Comparison of ENCODE assay signal across 8 cellular contexts in the genomic region with DNA sequence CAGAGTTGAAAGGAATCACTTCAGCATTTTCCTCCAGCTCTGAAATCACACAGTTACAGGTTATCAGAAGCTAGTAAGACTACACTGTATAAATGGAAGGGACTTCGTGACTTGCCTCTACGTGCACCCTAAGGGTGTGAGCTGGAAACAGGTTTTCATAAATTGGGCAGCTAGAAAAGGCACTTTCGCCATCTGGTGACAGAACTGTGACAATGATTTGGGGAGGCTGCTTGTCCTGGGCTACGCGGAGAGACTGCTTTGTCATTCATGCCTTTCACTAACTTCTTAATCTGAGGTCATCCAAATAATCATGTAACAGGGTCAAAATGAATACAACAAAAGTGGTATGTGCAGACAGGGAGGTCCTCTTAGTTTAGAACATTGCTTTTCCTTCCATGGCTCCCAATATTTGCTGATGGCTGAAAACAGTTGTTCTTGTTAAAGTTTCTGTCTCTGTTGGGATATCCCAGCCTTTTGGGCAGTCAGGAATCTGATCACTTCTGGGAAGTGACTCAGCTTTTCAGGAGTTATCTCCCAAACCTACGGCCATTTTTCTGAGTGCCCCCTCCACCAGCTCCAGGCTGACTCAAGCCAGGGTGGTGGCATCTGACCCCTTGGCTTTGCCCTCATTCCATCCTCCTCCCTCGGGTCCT. TPM values are rescaled to one million over a fixed set of nuclear protein-coding genes. Genes with fewer than 3 reads are reported as not detected.
DNase-seq lines count a peak whose midpoint lies in the region; ATAC-seq, FAIRE-seq and TF ChIP-seq lines count a peak whose summit lies in the region.
"Had no signal": no experiment of that assay in that cellular context is flagged by ENCODE, and none has a peak within 500 bp of the region (broad histone marks: within the 10 kb centered on the region; RNA-seq: fewer than 3 reads in every experiment).

No MANE protein-coding gene starts in this region.

- peak; percentile 70 for FAIRE-seq in GM18507 (lab: Jason Lieb, UNC)

- H3K27me3 ChIP-seq in dorsolateral prefrontal cortex (peaks cover 0 to 5% (median 0%) of the 10 kb centered on the region in 45 donors), psoas muscle (ENCODE audit: insufficient read depth in 3 of 3, low read length in 2 of 3) (no peaks in the 10 kb centered on the region)

- H3K27ac ChIP-seq in dorsolateral prefrontal cortex, result no peak overlapping the region
- no peak overlapping the region for H3K27ac ChIP-seq in psoas muscle

- H3K4me1 ChIP-seq in psoas muscle, result no peaks in the 10 kb centered on the region

- H3K9me3 ChIP-seq in psoas muscle, result no peaks in the 10 kb centered on the region

- DNase-seq in GM18507 (ENCODE audit: extremely low spot score, insufficient read length, low read depth) (no peak), LoVo (ENCODE audit: low spot score) (peak; percentile 38), dorsolateral prefrontal cortex (peak in 2 of 10 donors; percentile 34 to 65), psoas muscle (no peak), omental fat pad (ENCODE audit: low spot score) (no peak)
- no peak for DNase-seq in stimulated activated CD4-positive, alpha-beta T cell treated with anti-CD3 and anti-CD28 coated beads, Interleukin-2, amount 100 ng/mL, for 48 hours

- H3K36me3 ChIP-seq in psoas muscle (ENCODE audit: insufficient read depth in 1 of 2, low read depth in 1 of 2), result no peaks in the 10 kb centered on the region

- peak in 51 of 56 donors; percentile 13 to 68 (median 44) for TF ChIP-seq CTCF in dorsolateral prefrontal cortex (IDR thresholded peaks at IDR 0.05 in 54 of 56, conservative IDR thresholded peaks at IDR 0.05 in 2 of 56; ENCODE audit: low read depth in 1 of 56, partially characterized antibody in 56 of 56)
- TF ChIP-seq CTCF in psoas muscle (IDR thresholded peaks at IDR 0.05), result no peak
- no peak for TF ChIP-seq CTCF in omental fat pad (IDR thresholded peaks at IDR 0.05)

- intact Hi-C loops in dorsolateral prefrontal cortex (cut with DNase I), result loop anchor here in 1 of 2 donors (10.0 kb wide), 1 partner anchor 1496 kb away; no protein-coding TSS in a partner anchor
- intact Hi-C loops in psoas muscle (cut with DNase I), result no loop called here

- peak; percentile 83 for ATAC-seq in GM21786 (IDR thresholded peaks at IDR 0.05; ENCODE audit: unreplicated experiment)
- peak in 3 of 4 donors; percentile 42 to 58 (median 51) for ATAC-seq in psoas muscle
- no peak for ATAC-seq in omental fat pad (ENCODE audit: low FRiP score)

- H3K4me3 ChIP-seq in dorsolateral prefrontal cortex (no peak overlapping the region), psoas muscle (no peak overlapping the region)

- 23 to 29% (median 28%) methylated on average over 7 of the region's 7 CpGs for WGBS in psoas muscle, 3 donors

RNA-seq across cellular contexts. Expression of gene VWC2, which starts 17.8 kb away (rescaled TPM):
- total RNA-seq in dorsolateral prefrontal cortex, result 1 to 10 TPM; 1.4 to 9.4 (median 4.8) TPM
- not detected for total RNA-seq in psoas muscle
- under 1 TPM in 2 of 3 donors, not detected in 1; under 0.01 to 0.01 TPM for polyA plus RNA-seq in psoas muscle
- under 1 TPM in 3 of 4 donors, not detected in 1; under 0.01 to 0.16 (median 0.06) TPM for total RNA-seq in omental fat pad
- total RNA-seq: T-helper 2 cell treated with Interferon-gamma antibody and Interleukin-4, amounts not matched to agents 100 ng/mL and 5 ng/mL, for 36 hours had no signal

Comparison
In these comparisons a context has a peak if more than half of its experiments do, and no peak if none do; other contexts are left out.
1. CTCF ChIP-seq: peak in dorsolateral prefrontal cortex (51 of 56); none in psoas muscle (single experiment) and omental fat pad (0 of 3).